20 cellular contexts compared by ENCODE assay signal in genomic region chr1:234852659-234853058, GRCh38.
DNase-seq lines count a peak whose midpoint lies in the region; ATAC-seq and TF ChIP-seq lines count a peak whose summit lies in the region.
"Had no signal": no experiment of that assay in that cellular context is flagged by ENCODE, and none has a peak within 500 bp of the region (broad histone marks: within the 10 kb centered on the region; RNA-seq: fewer than 3 reads in every experiment).

No MANE protein-coding gene starts in this region.

- intact Hi-C loops in PC-9 (cut with micrococcal nuclease; ENCODE audit: unreplicated experiment), result no loop called here

- no peaks in the 10 kb centered on the region for H4K20me1 ChIP-seq in GM23338 (replicated peaks; ENCODE audit: insufficient read depth)
- H4K20me1 ChIP-seq in PC-9 (ENCODE audit: insufficient read depth), result peaks cover 9% of the 10 kb centered on the region; the same call in 1 of the 2 replicates

- no TSS peak for BruUV-seq in PC-9 (replicated peaks; lab: Mats Ljungman, UMichigan)

- peaks cover 2% of the 10 kb centered on the region for H3K27me3 Mint-ChIP-seq in GM23338 (ENCODE audit: insufficient read depth, low read depth, poor library complexity)
- peaks cover 9% of the 10 kb centered on the region for H3K27me3 Mint-ChIP-seq in glutamatergic neuron (ENCODE audit: unreplicated experiment)

- no peaks in the 10 kb centered on the region for H3K79me2 ChIP-seq in GM23338 (replicated peaks; ENCODE audit: insufficient read depth)
- H3K79me2 ChIP-seq in PC-9 (ENCODE audit: low read depth), result peaks cover 27% of the 10 kb centered on the region

- H3F3A ChIP-seq in GM23338 (replicated peaks; ENCODE audit: low read depth) (no peaks in the 10 kb centered on the region), PC-9 (ENCODE audit: insufficient read depth, low read depth) (peaks cover 61% of the 10 kb centered on the region)

- H2AFZ ChIP-seq in GM23338 (no peak overlapping the region), PC-9 (no peak overlapping the region)
- H2AFZ ChIP-seq: GM23248 had no signal

- H3K4me1 Mint-ChIP-seq in GM23338 (peaks cover 19% of the 10 kb centered on the region), glutamatergic neuron (ENCODE audit: low read depth, unreplicated experiment) (peaks cover 20% of the 10 kb centered on the region)

- H3K4me1 ChIP-seq in GM23338 (ENCODE audit: insufficient read depth), result peaks cover 11% of the 10 kb centered on the region
- H3K4me1 ChIP-seq in PC-9 (replicated peaks; ENCODE audit: insufficient read depth), result peaks cover 21% of the 10 kb centered on the region

- H3K27ac Mint-ChIP-seq in GM23338 (peak overlapping the region; percentile 90), glutamatergic neuron (ENCODE audit: unreplicated experiment) (peak overlapping the region; percentile 98)

- TF ChIP-seq CTCF in GM23338 (conservative IDR thresholded peaks at IDR 0.05; ENCODE audit: low read depth in 2 of 2), result no peak
- no peak for TF ChIP-seq CTCF in PC-9 (conservative IDR thresholded peaks at IDR 0.05)
- TF ChIP-seq CTCF in glutamatergic neuron (IDR thresholded peaks at IDR 0.05; ENCODE audit: partially characterized antibody, unreplicated experiment), result no peak
- TF ChIP-seq CTCF in WERI-Rb-1 (IDR thresholded peaks at IDR 0.05; ENCODE audit: low read depth, low read length), result no peak

- H3K4me2 ChIP-seq in GM23338 (no peak overlapping the region), PC-9 (no peak overlapping the region)
- H3K4me2 ChIP-seq: KMS-11 had no signal

- H3K27ac ChIP-seq in GM23338 (ENCODE audit: low read depth), result peak overlapping the region; percentile 84
- H3K27ac ChIP-seq in PC-9, result peak overlapping the region; percentile 32; the same call in 1 of the 2 replicates
- H3K27ac ChIP-seq in WERI-Rb-1, result no peak overlapping the region
- H3K27ac ChIP-seq: GM23248, KMS-11 had no signal

- H3K9me2 ChIP-seq in GM23338 (ENCODE audit: insufficient read depth), result peaks cover 14% of the 10 kb centered on the region
- no peaks in the 10 kb centered on the region for H3K9me2 ChIP-seq in PC-9 (ENCODE audit: insufficient read depth)

- peak; percentile 63 for ATAC-seq in GM23338
- ATAC-seq in esophagus mucosa, result no peak
- ATAC-seq in GM21723 (IDR thresholded peaks at IDR 0.05; ENCODE audit: unreplicated experiment), result no peak
- ATAC-seq: HCT116 had no signal

- CTCF ChIA-PET in PC-9 (lab: Charles Lee), result no interaction called here

- no peak overlapping the region for H3K4me3 Mint-ChIP-seq in GM23338
- no peak overlapping the region for H3K4me3 Mint-ChIP-seq in glutamatergic neuron (ENCODE audit: unreplicated experiment)
- H3K4me3 Mint-ChIP-seq: CD4-positive, CD25-positive, alpha-beta regulatory T cell had no signal

- H3K36me3 Mint-ChIP-seq in GM23338 (ENCODE audit: low read depth) (no peaks in the 10 kb centered on the region), glutamatergic neuron (ENCODE audit: unreplicated experiment) (no peaks in the 10 kb centered on the region)
- H3K36me3 Mint-ChIP-seq: CD4-positive, CD25-positive, alpha-beta regulatory T cell had no signal

- POLR2A ChIA-PET in PC-9 (lab: Charles Lee; ENCODE audit: unreplicated experiment), result no interaction called here

- H3K27me3 ChIP-seq in GM23338 (ENCODE audit: insufficient read depth) (no peaks in the 10 kb centered on the region), PC-9 (ENCODE audit: insufficient read depth, low read depth) (no peaks in the 10 kb centered on the region), WERI-Rb-1 (ENCODE audit: insufficient read depth, low read depth, severe bottlenecking) (no peaks in the 10 kb centered on the region)
- H3K27me3 ChIP-seq: SJSA1 had no signal

- DNase-seq in GM23338 (ENCODE audit: low spot score), result no peak
- no peak for DNase-seq in PC-9
- no peak for DNase-seq in glutamatergic neuron
- no peak for DNase-seq in WERI-Rb-1
- no peak for DNase-seq in superior temporal gyrus (ENCODE audit: extremely low spot score)
- DNase-seq: AML-193; CD4-positive, CD25-positive, alpha-beta regulatory T cell; COR-L47; DMS153; GDM1; GM23248; NCI-H1417; NCI-H187 treated with DMSO at 0.1 percent for 48 hours; NCI-H226; NCI-H524 had no signal

- H3K9me3 Mint-ChIP-seq in GM23338 (no peaks in the 10 kb centered on the region), glutamatergic neuron (ENCODE audit: unreplicated experiment) (peaks cover 12% of the 10 kb centered on the region)
- H3K9me3 Mint-ChIP-seq: CD4-positive, CD25-positive, alpha-beta regulatory T cell had no signal

- H3K36me3 ChIP-seq in GM23338 (ENCODE audit: insufficient read depth), result no peaks in the 10 kb centered on the region
- peaks cover 49% of the 10 kb centered on the region for H3K36me3 ChIP-seq in PC-9 (ENCODE audit: low read depth)
- no peaks in the 10 kb centered on the region for H3K36me3 ChIP-seq in WERI-Rb-1
- H3K36me3 ChIP-seq: SJSA1 had no signal

- no peaks in the 10 kb centered on the region for H3K9me3 ChIP-seq in PC-9 (ENCODE audit: insufficient read depth, low read depth)
- no peaks in the 10 kb centered on the region for H3K9me3 ChIP-seq in WERI-Rb-1 (ENCODE audit: severe bottlenecking)
- H3K9me3 ChIP-seq: SJSA1 had no signal

- H3K4me3 ChIP-seq in GM23338 (no peak overlapping the region), PC-9 (no peak overlapping the region), WERI-Rb-1 (ENCODE audit: low read depth, low read length) (no peak overlapping the region)
- H3K4me3 ChIP-seq: GM23248, SJSA1 had no signal

TF ChIP-seq in GM23338, 12 proteins besides CTCF, POLR2A, EP300 and RAD21:
- TF ChIP-seq NANOG (IDR thresholded peaks at IDR 0.05; ENCODE audit: borderline replicate concordance), result peak; percentile 80
- TF ChIP-seq CREB1 (CRISPR knock-in tag; IDR thresholded peaks at IDR 0.05; ENCODE audit: low read depth), result no peak
- no peak for TF ChIP-seq REST (IDR thresholded peaks at IDR 0.05; ENCODE audit: unreplicated experiment)
- no peak for TF ChIP-seq STAT1 (IDR thresholded peaks at IDR 0.05; ENCODE audit: unreplicated experiment)
- no peak for TF ChIP-seq ETS1 (IDR thresholded peaks at IDR 0.05)
- no peak for TF ChIP-seq ZNF331 (CRISPR knock-in tag; IDR thresholded peaks at IDR 0.05; ENCODE audit: low read depth)
- no peak for TF ChIP-seq EZH2phosphoT487 (IDR thresholded peaks at IDR 0.05; ENCODE audit: unreplicated experiment)
TF ChIP-seq in GM23338: peak in this region for 1.
